8 cellular contexts compared by ENCODE assay signal in the genomic region with DNA sequence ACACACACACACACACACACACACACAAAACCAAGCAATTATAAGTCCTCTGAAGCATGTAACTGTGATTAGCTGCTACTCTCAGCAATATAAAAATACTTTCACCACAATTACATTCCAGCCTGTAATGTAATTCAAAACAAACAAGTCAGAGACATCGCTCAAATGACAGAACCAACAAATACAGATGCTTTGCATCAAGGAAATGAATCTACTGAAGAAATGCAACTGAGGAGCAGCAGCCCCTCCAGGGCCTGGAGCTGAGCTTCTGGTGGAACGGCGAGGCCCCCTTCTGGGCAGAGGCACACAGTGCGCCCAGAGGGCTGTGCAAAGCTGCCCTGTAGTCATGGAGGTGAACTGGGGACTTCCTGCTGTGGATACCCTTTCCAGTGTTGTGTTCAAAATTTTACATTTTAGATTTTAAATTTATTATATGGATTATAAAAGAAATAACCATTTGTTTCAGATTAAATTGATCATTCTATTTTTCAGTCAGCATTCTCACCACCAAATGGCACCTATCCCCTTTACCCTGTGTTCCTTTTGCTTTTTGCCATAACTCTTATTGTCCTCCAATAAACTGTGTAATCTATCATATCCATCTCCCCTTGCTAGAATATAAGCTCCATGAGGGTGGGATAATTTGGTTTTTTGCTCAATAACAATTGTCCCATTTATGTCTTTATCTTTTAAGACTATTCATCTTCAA. TPM values are rescaled to one million over a fixed set of nuclear protein-coding genes. Genes with fewer than 3 reads are reported as not detected.
DNase-seq lines count a peak whose midpoint lies in the region; ATAC-seq, FAIRE-seq and TF ChIP-seq lines count a peak whose summit lies in the region.

No MANE protein-coding gene starts in this region.

- FAIRE-seq in H1 (lab: Jason Lieb, UNC), result peak; percentile 91

- no peak overlapping the region for H4K8ac ChIP-seq in H1 (ENCODE audit: extremely low read depth, insufficient read depth, low read length)

- no peak overlapping the region for H3K14ac ChIP-seq in H1 (ENCODE audit: insufficient read length)

- intact Hi-C loops in Caco-2 (cut with micrococcal nuclease; ENCODE audit: unreplicated experiment), result loop anchor here (1.0 to 10.0 kb wide), 9 partner anchors 55 to 953 kb away; no protein-coding TSS in a partner anchor

- no peak overlapping the region for H2BK20ac ChIP-seq in H1 (ENCODE audit: low read length)

- no peaks in the 10 kb centered on the region for H3K4me1 Mint-ChIP-seq in Caco-2 (ENCODE audit: low read depth, unreplicated experiment)
- H3K4me1 Mint-ChIP-seq in activated CD8-positive, alpha-beta T cell treated with anti-CD3 and anti-CD28 coated beads, Interleukin-2, amount 10 ng/mL, durations not matched to agents 7 days and 5 days (ENCODE audit: low read depth), result no peaks in the 10 kb centered on the region

- TF ChIP-seq EP300 in H1 (IDR thresholded peaks at IDR 0.05; ENCODE audit: borderline replicate concordance in 1 of 2, low read depth in 2 of 2, low read length in 2 of 2), result no peak

- H2BK120ac ChIP-seq in H1 (replicated peaks; ENCODE audit: low read depth, low read length), result no peak overlapping the region

- TF ChIP-seq POLR2A in H1 (IDR thresholded peaks at IDR 0.05; ENCODE audit: control extremely low read depth in 1 of 2, low read depth in 2 of 2, low read length in 2 of 2), result no peak

- H3K4me1 ChIP-seq in Caco-2, result no peaks in the 10 kb centered on the region
- H3K4me1 ChIP-seq in H1 (replicated peaks in 1 of 4; ENCODE audit: control insufficient read depth in 3 of 4, insufficient read depth in 4 of 4, low read length in 3 of 4), result no peaks in the 10 kb centered on the region

- H3K56ac ChIP-seq in H1 (replicated peaks; ENCODE audit: insufficient read length, low read depth, low read length), result no peak overlapping the region

- H4K5ac ChIP-seq in H1 (ENCODE audit: insufficient read length, low read depth, low read length), result no peak overlapping the region

- H3K4me3 ChIP-seq in Caco-2 (ENCODE audit: low read depth, low read length), result no peak overlapping the region
- no peak overlapping the region for H3K4me3 ChIP-seq in H1 (ENCODE audit: extremely low read depth in 1 of 4, insufficient read depth in 2 of 4, low read depth in 3 of 4, low read length in 4 of 4)

- 19% methylated on average over 4 of the region's 4 CpGs; no CpG with 5 or more reads in 1 of the 2 experiments for WGBS in H1 (ENCODE audit: extremely low coverage in 1 of 2, insufficient coverage in 1 of 2, insufficient read length in 1 of 2, insufficient replicate concordance in 2 of 2, low coverage in 1 of 2, low lambda C conversion rate in 2 of 2, missing lambda C conversion rate in 1 of 2), 2 experiments

- POLR2A ChIA-PET in Caco-2 (lab: Charles Lee) (interaction anchor here (0.5 kb wide), 1 partner anchor 795 kb away, joined by 3 read pairs; no protein-coding TSS in a partner anchor), H1 (lab: Charles Lee; ENCODE audit: partially characterized antibody) (no interaction called here)
- POLR2A ChIA-PET in activated CD8-positive, alpha-beta T cell treated with anti-CD3 and anti-CD28 coated beads, Interleukin-2, amount 10 ng/mL, durations not matched to agents 7 days and 5 days (lab: Charles Lee), result interaction anchor here (1.1 kb wide), 1 partner anchor 84 kb away, joined by 3 read pairs; no protein-coding TSS in a partner anchor

- TF ChIP-seq RAD21 in H1 (IDR thresholded peaks at IDR 0.05 in 1 of 2, conservative IDR thresholded peaks at IDR 0.05 in 1 of 2; ENCODE audit: low read depth in 2 of 2, low read length in 2 of 2), result peak; percentile 98 to 99

- H4K20me1 ChIP-seq in H1 (replicated peaks in 1 of 2; ENCODE audit: control insufficient read depth in 1 of 2, insufficient read depth in 2 of 2, low read length in 2 of 2), result no peaks in the 10 kb centered on the region

- no peak overlapping the region for H3K4ac ChIP-seq in H1 (replicated peaks; ENCODE audit: insufficient read length, low read depth, low read length)

- no peak overlapping the region for H2AFZ ChIP-seq in H1 (ENCODE audit: low read length)

- H3K79me1 ChIP-seq in H1 (ENCODE audit: low read depth, low read length), result no peaks in the 10 kb centered on the region

- no peak overlapping the region for H3K27ac ChIP-seq in H1 (ENCODE audit: low read depth, low read length)

- H3K4me3 Mint-ChIP-seq in Caco-2 (ENCODE audit: unreplicated experiment), result no peak overlapping the region
- no peak overlapping the region for H3K4me3 Mint-ChIP-seq in activated CD8-positive, alpha-beta T cell treated with anti-CD3 and anti-CD28 coated beads, Interleukin-2, amount 10 ng/mL, durations not matched to agents 7 days and 5 days

- DNase-seq in Caco-2 (peak; percentile 68 to 78), NCI-H748 (lab: John Stamatoyannopoulos, UW; ENCODE audit: unreplicated experiment) (peak; percentile 61), H1 (ENCODE audit: low read depth in 1 of 2, low spot score in 2 of 2) (peak; percentile 49 to 79), middle frontal gyrus (ENCODE audit: extremely low spot score, low spot score) (peak; percentile 63)
- DNase-seq in activated CD8-positive, alpha-beta T cell treated with anti-CD3 and anti-CD28 coated beads, Interleukin-2, amount 10 ng/mL, durations not matched to agents 7 days and 5 days, result peak; percentile 79
- DNase-seq in stimulated activated CD8-positive, alpha-beta memory T cell treated with anti-CD3 and anti-CD28 coated beads, Interleukin-4, amount 100 ng/mL, for 24 hours (ENCODE audit: low read depth), result peak; percentile 45

- no peaks in the 10 kb centered on the region for H3K9me3 Mint-ChIP-seq in Caco-2 (ENCODE audit: unreplicated experiment)
- H3K9me3 Mint-ChIP-seq in activated CD8-positive, alpha-beta T cell treated with anti-CD3 and anti-CD28 coated beads, Interleukin-2, amount 10 ng/mL, durations not matched to agents 7 days and 5 days (ENCODE audit: insufficient read depth), result no peaks in the 10 kb centered on the region

- no peak overlapping the region for H2AK5ac ChIP-seq in H1 (ENCODE audit: low read depth, low read length)

- no peak overlapping the region for H4K91ac ChIP-seq in H1 (replicated peaks; ENCODE audit: insufficient read length, low read length)

- TF ChIP-seq CTCF in Caco-2 (IDR thresholded peaks at IDR 0.05; ENCODE audit: insufficient read depth in 1 of 2, low read depth in 1 of 2, low read length in 1 of 2, severe bottlenecking in 1 of 2, unreplicated experiment in 1 of 2) (peak; percentile 90 to 99), H1 (IDR thresholded peaks at IDR 0.05; ENCODE audit: control extremely low read depth in 1 of 3, insufficient read depth in 1 of 3, low read depth in 1 of 3, low read length in 3 of 3) (peak; percentile 90 to 100 (median 95))

- H3K23me2 ChIP-seq in H1 (ENCODE audit: low read depth, low read length), result no peaks in the 10 kb centered on the region; the same call in 1 of the 2 replicates

- H3K9ac ChIP-seq in H1 (replicated peaks in 1 of 4; ENCODE audit: extremely low read depth in 1 of 4, low read depth in 3 of 4, low read length in 3 of 4), result no peak overlapping the region

- H2BK5ac ChIP-seq in H1 (ENCODE audit: low read depth, low read length), result no peak overlapping the region

- no peaks in the 10 kb centered on the region for H3K36me3 ChIP-seq in Caco-2 (ENCODE audit: control insufficient read depth, insufficient read depth, low read length)
- peaks cover under 1 to 4% (median 2%) of the 10 kb centered on the region in 4 experiments; a peak in 3 of 8 replicates for H3K36me3 ChIP-seq in H1 (ENCODE audit: control insufficient read depth in 2 of 4, insufficient read depth in 4 of 4, low read length in 3 of 4)

- peaks cover 10% of the 10 kb centered on the region for H3K36me3 Mint-ChIP-seq in Caco-2 (ENCODE audit: insufficient read depth, unreplicated experiment)
- H3K36me3 Mint-ChIP-seq in activated CD8-positive, alpha-beta T cell treated with anti-CD3 and anti-CD28 coated beads, Interleukin-2, amount 10 ng/mL, durations not matched to agents 7 days and 5 days (ENCODE audit: low read depth), result peaks cover 11% of the 10 kb centered on the region

- ATAC-seq in GM19397 (IDR thresholded peaks at IDR 0.05; ENCODE audit: unreplicated experiment) (peak; percentile 100), HG03457 (IDR thresholded peaks at IDR 0.05; ENCODE audit: unreplicated experiment) (peak; percentile 99)
- peak; percentile 98 for ATAC-seq in activated CD8-positive, alpha-beta T cell treated with anti-CD3 and anti-CD28 coated beads, Interleukin-2, amount 10 ng/mL, durations not matched to agents 7 days and 5 days

- no peak overlapping the region for H2BK15ac ChIP-seq in H1 (ENCODE audit: low read length)

- no peaks in the 10 kb centered on the region for H3K27me3 Mint-ChIP-seq in Caco-2 (ENCODE audit: insufficient read depth, unreplicated experiment)
- H3K27me3 Mint-ChIP-seq in activated CD8-positive, alpha-beta T cell treated with anti-CD3 and anti-CD28 coated beads, Interleukin-2, amount 10 ng/mL, durations not matched to agents 7 days and 5 days (ENCODE audit: low read depth), result no peaks in the 10 kb centered on the region

- H3K27me3 ChIP-seq in Caco-2 (replicated peaks; ENCODE audit: control insufficient read depth, insufficient read depth, low read length) (no peaks in the 10 kb centered on the region), H1 (replicated peaks in 1 of 4; ENCODE audit: control insufficient read depth in 3 of 4, extremely low read depth in 1 of 4, insufficient read depth in 3 of 4, low read length in 3 of 4) (no peaks in the 10 kb centered on the region)

- H3K27ac Mint-ChIP-seq in Caco-2 (ENCODE audit: unreplicated experiment), result no peak overlapping the region
- H3K27ac Mint-ChIP-seq in activated CD8-positive, alpha-beta T cell treated with anti-CD3 and anti-CD28 coated beads, Interleukin-2, amount 10 ng/mL, durations not matched to agents 7 days and 5 days, result no peak overlapping the region

- no peak overlapping the region for H3K4me2 ChIP-seq in H1 (ENCODE audit: insufficient read depth in 1 of 2, low read depth in 2 of 2, low read length in 2 of 2)

- no peaks in the 10 kb centered on the region for H3K79me2 ChIP-seq in H1 (ENCODE audit: control insufficient read depth in 1 of 2, insufficient read depth in 2 of 2, low read length in 2 of 2)

- CTCF ChIA-PET in Caco-2 (lab: Charles Lee), result interaction anchor here (0.6 to 1.1 kb wide), 9 partner anchors 13 to 953 kb away, joined by 3 to 9 read pairs (median 3); a partner anchor contains a TSS
- CTCF ChIA-PET in activated CD8-positive, alpha-beta T cell treated with anti-CD3 and anti-CD28 coated beads, Interleukin-2, amount 10 ng/mL, durations not matched to agents 7 days and 5 days (lab: Charles Lee), result interaction anchor here (0.8 to 3.4 kb wide), 35 partner anchors 10 to 1280 kb away, joined by 3 to 33 read pairs (median 4); a partner anchor contains a TSS
- CTCF ChIA-PET in H1 (lab: Charles Lee; ENCODE audit: partially characterized antibody), result interaction anchor here (0.7 to 6.7 kb wide), 46 partner anchors 9 to 953 kb away, joined by 3 to 51 read pairs (median 4); no protein-coding TSS in a partner anchor

- no peak overlapping the region for H3K18ac ChIP-seq in H1 (ENCODE audit: extremely low read depth, low read length)

- H3K23ac ChIP-seq in H1 (ENCODE audit: insufficient read length), result no peak overlapping the region

- no peak overlapping the region for H2BK12ac ChIP-seq in H1 (ENCODE audit: low read depth, low read length)

- H3K9me3 ChIP-seq in Caco-2 (no peaks in the 10 kb centered on the region), H1 (ENCODE audit: insufficient read depth in 2 of 2, low read depth in 1 of 2, low read length in 1 of 2) (no peaks in the 10 kb centered on the region)

- no TSS peak for BruUV-seq in Caco-2 (replicated peaks; lab: Mats Ljungman, UMichigan)

RNA-seq across cellular contexts. Expression of a gene that starts 23.2 kb away (rescaled TPM):
- 12.7 and 13.9 TPM in 2 replicates for total RNA-seq in Caco-2 (2022)
- 10 to 100 TPM; 21.4 to 22.0 TPM for total RNA-seq in activated CD8-positive, alpha-beta T cell treated with anti-CD3 and anti-CD28 coated beads, Interleukin-2, amount 10 ng/mL, durations not matched to agents 7 days and 5 days
- total RNA-seq in H1 (2021; fragmentation: NEBNext Ultra II Directional; extraction: Animal tissue kit (Norgen Biotek cat#: 25700)), result 11.3 and 11.8 TPM in 2 replicates
- 3.5 and 4.3 TPM in 2 replicates for polyA plus RNA-seq in H1 (2011; rRNA removed)
- polyA plus RNA-seq in H1 (2011; cell fraction: cytosol; rRNA removed), result 6.7 TPM
- 3.0 TPM for polyA plus RNA-seq in H1 (2011; cell fraction: nucleus; rRNA removed)
- 6.4 to 9.2 TPM (median 7.5 TPM) in 4 replicates for polyA plus RNA-seq in H1 (2012, experiment 1 of 2)
- 0.85 TPM for polyA plus RNA-seq in H1 (2012, experiment 2 of 2)
- 6.9 TPM for polyA plus RNA-seq in H1 (2013, experiment 1 of 2)
- 7.4 TPM for polyA plus RNA-seq in H1 (2013, experiment 2 of 2)
- polyA minus RNA-seq in H1 (2011; rRNA and poly(A)+ RNA removed), result 7.1 and 7.3 TPM in 2 replicates
- polyA minus RNA-seq in H1 (2011; cell fraction: cytosol; rRNA and poly(A)+ RNA removed), result 9.8 TPM
- 17.3 TPM for polyA minus RNA-seq in H1 (2011; cell fraction: nucleus; rRNA and poly(A)+ RNA removed)

RNA-seq across cellular contexts. Expression of a gene that starts 23.3 kb away (rescaled TPM):
- total RNA-seq in Caco-2 (2022), result 44.6 and 46.6 TPM in 2 replicates
- 10 to 100 TPM; 14.5 to 15.1 TPM for total RNA-seq in activated CD8-positive, alpha-beta T cell treated with anti-CD3 and anti-CD28 coated beads, Interleukin-2, amount 10 ng/mL, durations not matched to agents 7 days and 5 days
- 14.4 and 16.8 TPM in 2 replicates for total RNA-seq in H1 (2021; fragmentation: NEBNext Ultra II Directional; extraction: Animal tissue kit (Norgen Biotek cat#: 25700))
- polyA plus RNA-seq in H1 (2011; rRNA removed), result 5.2 and 8.0 TPM in 2 replicates
- polyA plus RNA-seq in H1 (2011; cell fraction: cytosol; rRNA removed), result 9.7 TPM
- 6.2 TPM for polyA plus RNA-seq in H1 (2011; cell fraction: nucleus; rRNA removed)
- polyA plus RNA-seq in H1 (2012, experiment 1 of 2), result 10.6 to 20.2 TPM (median 12.7 TPM) in 4 replicates
- polyA plus RNA-seq in H1 (2012, experiment 2 of 2), result 1.5 TPM
- 17.7 TPM for polyA plus RNA-seq in H1 (2013, experiment 1 of 2)
- 17.5 TPM for polyA plus RNA-seq in H1 (2013, experiment 2 of 2)
- 8.5 and 11.6 TPM in 2 replicates for polyA minus RNA-seq in H1 (2011; rRNA and poly(A)+ RNA removed)
- 13.1 TPM for polyA minus RNA-seq in H1 (2011; cell fraction: cytosol; rRNA and poly(A)+ RNA removed)
- polyA minus RNA-seq in H1 (2011; cell fraction: nucleus; rRNA and poly(A)+ RNA removed), result 22.0 TPM
